1 cellular context compared by ENCODE assay signal in the genomic region with DNA sequence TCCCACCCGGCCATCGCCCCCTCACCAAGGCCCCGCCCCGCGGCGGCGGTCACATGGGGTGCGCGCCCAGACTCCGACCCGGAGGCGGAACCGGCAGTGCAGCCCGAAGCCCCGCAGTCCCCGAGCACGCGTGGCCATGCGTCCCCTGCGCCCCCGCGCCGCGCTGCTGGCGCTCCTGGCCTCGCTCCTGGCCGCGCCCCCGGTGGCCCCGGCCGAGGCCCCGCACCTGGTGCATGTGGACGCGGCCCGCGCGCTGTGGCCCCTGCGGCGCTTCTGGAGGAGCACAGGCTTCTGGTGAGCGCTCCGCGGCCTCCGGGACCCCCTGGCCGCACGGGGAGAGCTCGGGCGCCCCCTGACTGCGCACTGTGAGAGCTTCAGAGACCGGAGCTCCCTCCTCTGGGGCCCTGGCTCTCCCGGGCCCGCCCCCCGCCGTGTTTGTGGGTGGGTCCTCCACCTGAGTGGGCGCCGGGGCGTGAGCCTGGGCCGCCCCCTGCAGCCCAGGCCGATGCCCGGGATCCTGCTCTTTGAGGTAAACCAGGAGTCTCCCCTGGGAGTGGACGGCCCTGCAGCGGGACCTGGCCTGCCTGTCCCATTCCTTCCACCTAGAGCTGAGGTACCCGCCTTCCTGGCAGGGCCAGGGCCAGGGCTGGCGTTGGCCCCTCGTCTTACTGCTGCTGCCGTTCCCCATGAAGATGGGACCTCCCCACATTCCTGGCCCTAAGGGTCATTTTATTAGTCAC.
TF ChIP-seq lines count a peak whose summit lies in the region.

IDUA (plus strand) TSS at position 96 of the 740 bp plus-strand sequence; CDS start at position 137, 41 bp downstream.

TF ChIP-seq in K562, 482 proteins besides CTCF, POLR2A, EP300 and RAD21 (continued from another document and continues in another):
- TF ChIP-seq ZNF395 (CRISPR knock-in tag; IDR thresholded peaks at IDR 0.05): peak; percentile 85
- TF ChIP-seq, protein P1, sequence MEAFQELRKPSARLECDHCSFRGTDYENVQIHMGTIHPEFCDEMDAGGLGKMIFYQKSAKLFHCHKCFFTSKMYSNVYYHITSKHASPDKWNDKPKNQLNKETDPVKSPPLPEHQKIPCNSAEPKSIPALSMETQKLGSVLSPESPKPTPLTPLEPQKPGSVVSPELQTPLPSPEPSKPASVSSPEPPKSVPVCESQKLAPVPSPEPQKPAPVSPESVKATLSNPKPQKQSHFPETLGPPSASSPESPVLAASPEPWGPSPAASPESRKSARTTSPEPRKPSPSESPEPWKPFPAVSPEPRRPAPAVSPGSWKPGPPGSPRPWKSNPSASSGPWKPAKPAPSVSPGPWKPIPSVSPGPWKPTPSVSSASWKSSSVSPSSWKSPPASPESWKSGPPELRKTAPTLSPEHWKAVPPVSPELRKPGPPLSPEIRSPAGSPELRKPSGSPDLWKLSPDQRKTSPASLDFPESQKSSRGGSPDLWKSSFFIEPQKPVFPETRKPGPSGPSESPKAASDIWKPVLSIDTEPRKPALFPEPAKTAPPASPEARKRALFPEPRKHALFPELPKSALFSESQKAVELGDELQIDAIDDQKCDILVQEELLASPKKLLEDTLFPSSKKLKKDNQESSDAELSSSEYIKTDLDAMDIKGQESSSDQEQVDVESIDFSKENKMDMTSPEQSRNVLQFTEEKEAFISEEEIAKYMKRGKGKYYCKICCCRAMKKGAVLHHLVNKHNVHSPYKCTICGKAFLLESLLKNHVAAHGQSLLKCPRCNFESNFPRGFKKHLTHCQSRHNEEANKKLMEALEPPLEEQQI (IDR thresholded peaks at IDR 0.05): no peak
- TF ChIP-seq CREM (IDR thresholded peaks at IDR 0.05; ENCODE audit: low read depth): no peak
- no peak for TF ChIP-seq ARID2 (IDR thresholded peaks at IDR 0.05)
- peak; percentile 71 for TF ChIP-seq EGR1 (conservative IDR thresholded peaks at IDR 0.05)
- TF ChIP-seq YBX1 (IDR thresholded peaks at IDR 0.05): no peak
- TF ChIP-seq PTRF (tag; IDR thresholded peaks at IDR 0.05): no peak
- TF ChIP-seq, protein P2, sequence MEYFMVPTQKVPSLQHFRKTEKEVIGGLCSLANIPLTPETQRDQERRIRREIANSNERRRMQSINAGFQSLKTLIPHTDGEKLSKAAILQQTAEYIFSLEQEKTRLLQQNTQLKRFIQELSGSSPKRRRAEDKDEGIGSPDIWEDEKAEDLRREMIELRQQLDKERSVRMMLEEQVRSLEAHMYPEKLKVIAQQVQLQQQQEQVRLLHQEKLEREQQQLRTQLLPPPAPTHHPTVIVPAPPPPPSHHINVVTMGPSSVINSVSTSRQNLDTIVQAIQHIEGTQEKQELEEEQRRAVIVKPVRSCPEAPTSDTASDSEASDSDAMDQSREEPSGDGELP (CRISPR knock-in tag; IDR thresholded peaks at IDR 0.05; ENCODE audit: borderline replicate concordance): peak; percentile 58; the same call in 1 of the 2 replicates
- TF ChIP-seq, protein P3, sequence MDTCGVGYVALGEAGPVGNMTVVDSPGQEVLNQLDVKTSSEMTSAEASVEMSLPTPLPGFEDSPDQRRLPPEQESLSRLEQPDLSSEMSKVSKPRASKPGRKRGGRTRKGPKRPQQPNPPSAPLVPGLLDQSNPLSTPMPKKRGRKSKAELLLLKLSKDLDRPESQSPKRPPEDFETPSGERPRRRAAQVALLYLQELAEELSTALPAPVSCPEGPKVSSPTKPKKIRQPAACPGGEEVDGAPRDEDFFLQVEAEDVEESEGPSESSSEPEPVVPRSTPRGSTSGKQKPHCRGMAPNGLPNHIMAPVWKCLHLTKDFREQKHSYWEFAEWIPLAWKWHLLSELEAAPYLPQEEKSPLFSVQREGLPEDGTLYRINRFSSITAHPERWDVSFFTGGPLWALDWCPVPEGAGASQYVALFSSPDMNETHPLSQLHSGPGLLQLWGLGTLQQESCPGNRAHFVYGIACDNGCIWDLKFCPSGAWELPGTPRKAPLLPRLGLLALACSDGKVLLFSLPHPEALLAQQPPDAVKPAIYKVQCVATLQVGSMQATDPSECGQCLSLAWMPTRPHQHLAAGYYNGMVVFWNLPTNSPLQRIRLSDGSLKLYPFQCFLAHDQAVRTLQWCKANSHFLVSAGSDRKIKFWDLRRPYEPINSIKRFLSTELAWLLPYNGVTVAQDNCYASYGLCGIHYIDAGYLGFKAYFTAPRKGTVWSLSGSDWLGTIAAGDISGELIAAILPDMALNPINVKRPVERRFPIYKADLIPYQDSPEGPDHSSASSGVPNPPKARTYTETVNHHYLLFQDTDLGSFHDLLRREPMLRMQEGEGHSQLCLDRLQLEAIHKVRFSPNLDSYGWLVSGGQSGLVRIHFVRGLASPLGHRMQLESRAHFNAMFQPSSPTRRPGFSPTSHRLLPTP (IDR thresholded peaks at IDR 0.05; ENCODE audit: borderline replicate concordance, extremely low read depth, insufficient read length): no peak
- peak; percentile 66; the same call in 1 of the 2 replicates for TF ChIP-seq CREB3L1 (IDR thresholded peaks at IDR 0.05; ENCODE audit: borderline replicate concordance, low read depth)
- no peak for TF ChIP-seq ZNF217 (CRISPR knock-in tag; IDR thresholded peaks at IDR 0.05)
- no peak for TF ChIP-seq TAL1 (IDR thresholded peaks at IDR 0.05)
- 0 out of 2 replicates have a peak, but pooled peaks have one; percentile 47 for TF ChIP-seq CBFB (CRISPR knock-in tag; IDR thresholded peaks at IDR 0.05)
- TF ChIP-seq ZSCAN29 (IDR thresholded peaks at IDR 0.05): peak; percentile 28; the same call in 1 of the 2 replicates
- TF ChIP-seq MTA3 (IDR thresholded peaks at IDR 0.05; ENCODE audit: borderline replicate concordance): peak; percentile 94
- TF ChIP-seq BRF1 (IDR thresholded peaks at IDR 0.05; ENCODE audit: borderline replicate concordance, extremely low read depth, insufficient read length): no peak
- peak; percentile 56 for TF ChIP-seq SMC3 (conservative IDR thresholded peaks at IDR 0.05; ENCODE audit: insufficient read depth, low read depth, low read length)
- no peak for TF ChIP-seq DDX20 (tag; IDR thresholded peaks at IDR 0.05; ENCODE audit: low read depth)
- no peak for TF ChIP-seq TCFL5 (CRISPR knock-in tag; conservative IDR thresholded peaks at IDR 0.05)
- TF ChIP-seq, protein P4, sequence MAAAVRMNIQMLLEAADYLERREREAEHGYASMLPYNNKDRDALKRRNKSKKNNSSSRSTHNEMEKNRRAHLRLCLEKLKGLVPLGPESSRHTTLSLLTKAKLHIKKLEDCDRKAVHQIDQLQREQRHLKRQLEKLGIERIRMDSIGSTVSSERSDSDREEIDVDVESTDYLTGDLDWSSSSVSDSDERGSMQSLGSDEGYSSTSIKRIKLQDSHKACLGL (CRISPR knock-in tag; IDR thresholded peaks at IDR 0.05; ENCODE audit: borderline replicate concordance, poor library complexity, severe bottlenecking): peak; percentile 65
- peak; percentile 85 for TF ChIP-seq MYC (IDR thresholded peaks at IDR 0.05; ENCODE audit: low read depth, low read length)
- no peak for TF ChIP-seq MYC (CRISPR knock-in tag; IDR thresholded peaks at IDR 0.05; ENCODE audit: borderline replicate concordance, low read depth)
- TF ChIP-seq GABPA (tag; conservative IDR thresholded peaks at IDR 0.05; ENCODE audit: low read depth): peak; percentile 91
- peak; percentile 97 for TF ChIP-seq ZBTB7A (IDR thresholded peaks at IDR 0.05; ENCODE audit: borderline replicate concordance, control insufficient read depth, low read depth, low read length)
- no peak for TF ChIP-seq ZFP30 (CRISPR knock-in tag; IDR thresholded peaks at IDR 0.05; ENCODE audit: borderline replicate concordance)
- TF ChIP-seq ILF3 (IDR thresholded peaks at IDR 0.05; ENCODE audit: borderline replicate concordance): 0 out of 2 replicates have a peak, but pooled peaks have one; percentile 79
- peak; percentile 76; the same call in 1 of the 2 replicates for TF ChIP-seq TGIF2 (CRISPR knock-in tag; IDR thresholded peaks at IDR 0.05)
- TF ChIP-seq RBBP5 (IDR thresholded peaks at IDR 0.05; ENCODE audit: borderline replicate concordance, insufficient read depth, low read length, poor library complexity, severe bottlenecking): peak; percentile 43
- no peak for TF ChIP-seq PBX2 (CRISPR knock-in tag; IDR thresholded peaks at IDR 0.05; ENCODE audit: low read depth)
- no peak for TF ChIP-seq PBX2 (tag; conservative IDR thresholded peaks at IDR 0.05; ENCODE audit: low read depth)
- 0 out of 2 replicates have a peak, but pooled peaks have one; percentile 66 for TF ChIP-seq FOXK1 (CRISPR knock-in tag; IDR thresholded peaks at IDR 0.05; ENCODE audit: borderline replicate concordance)
- peak; percentile 74 for TF ChIP-seq NR2C2 (CRISPR knock-in tag; IDR thresholded peaks at IDR 0.05)
- peak; percentile 97 for TF ChIP-seq NR2C2 (tag; IDR thresholded peaks at IDR 0.05)
- peak; percentile 82; the same call in 1 of the 2 replicates for TF ChIP-seq SMAD4 (CRISPR knock-in tag; conservative IDR thresholded peaks at IDR 0.05)
- peak; percentile 54; the same call in 1 of the 2 replicates for TF ChIP-seq ELF1 (tag; IDR thresholded peaks at IDR 0.05)
- no peak for TF ChIP-seq TCF7L2 (IDR thresholded peaks at IDR 0.05; ENCODE audit: low read depth, low read length)
- TF ChIP-seq DPF2 (IDR thresholded peaks at IDR 0.05): no peak
- no peak for TF ChIP-seq PML (IDR thresholded peaks at IDR 0.05; ENCODE audit: low read length)
- TF ChIP-seq POLR2AphosphoS2 (IDR thresholded peaks at IDR 0.05; ENCODE audit: low read length): peak; percentile 40; the same call in 1 of the 2 replicates
- peak in 1 of 2 experiments; percentile 4; a peak in 1 of 4 replicates for TF ChIP-seq HDAC1 (IDR thresholded peaks at IDR 0.05)
- 0 out of 2 replicates have a peak, but pooled peaks have one; percentile 43 for TF ChIP-seq KLF13 (tag; IDR thresholded peaks at IDR 0.05; ENCODE audit: borderline replicate concordance, low read depth)
- TF ChIP-seq SIN3B (IDR thresholded peaks at IDR 0.05; ENCODE audit: low read depth): peak; percentile 80
- TF ChIP-seq NBN (IDR thresholded peaks at IDR 0.05; ENCODE audit: low read depth): no peak
- no peak for TF ChIP-seq ZNF507 (tag; conservative IDR thresholded peaks at IDR 0.05)
- peak; percentile 71; the same call in 1 of the 2 replicates for TF ChIP-seq KDM2B (CRISPR knock-in tag; IDR thresholded peaks at IDR 0.05)
- TF ChIP-seq MTA1 (IDR thresholded peaks at IDR 0.05; ENCODE audit: borderline replicate concordance): no peak
